1 cellular context compared by ENCODE assay signal in the genomic region with DNA sequence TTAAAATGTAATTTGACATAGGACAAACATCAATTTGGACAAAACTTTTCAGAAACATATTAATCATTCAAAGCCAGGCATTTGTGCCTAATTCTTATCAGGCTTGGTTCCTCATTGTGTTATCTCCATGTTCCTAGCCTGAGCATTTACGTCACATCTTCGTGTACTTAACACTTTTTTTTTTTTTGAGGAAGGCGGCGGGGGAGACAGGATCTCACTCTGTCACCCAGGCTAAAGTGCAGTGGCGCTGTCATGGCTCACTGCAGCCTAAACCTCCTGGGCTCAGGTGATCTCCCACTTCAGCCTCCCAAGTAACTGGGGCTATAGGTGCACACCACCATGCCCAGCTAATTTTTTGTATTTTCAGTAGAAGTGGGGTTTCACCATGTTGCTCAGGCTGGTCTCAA.
A peak's percentile ranks its signal among the peaks of the same experiment; 100 is the strongest.
TF ChIP-seq lines count a peak whose summit lies in the region.

No MANE protein-coding gene starts in this region.

TF ChIP-seq in GM12878, 131 proteins besides CTCF, POLR2A, EP300 and RAD21:
- no peak for TF ChIP-seq PML (IDR thresholded peaks at IDR 0.05; ENCODE audit: low read length)
- peak; percentile 45; the same call in 1 of the 2 replicates for TF ChIP-seq POLR2AphosphoS5 (IDR thresholded peaks at IDR 0.05; ENCODE audit: low read length)
